In genomic region chr18:37294951-37295350, GRCh38 we compare ENCODE assay signal across 9 cellular contexts.
DNase-seq lines count a peak whose midpoint lies in the region; ATAC-seq and TF ChIP-seq lines count a peak whose summit lies in the region.
"Had no signal": no experiment of that assay in that cellular context is flagged by ENCODE, and none has a peak within 500 bp of the region (broad histone marks: within the 10 kb centered on the region; RNA-seq: fewer than 3 reads in every experiment).

No MANE protein-coding gene starts in this region.

- H3K9me3 ChIP-seq in SK-N-SH = no peaks in the 10 kb centered on the region
- H3K9me3 ChIP-seq: right atrium auricular region had no signal

- H3K27ac Mint-ChIP-seq in Calu3 (ENCODE audit: unreplicated experiment) = no peak overlapping the region

- H3K79me2 ChIP-seq in SK-N-SH (ENCODE audit: insufficient read depth) = no peaks in the 10 kb centered on the region

- peak; percentile 52 for TF ChIP-seq RAD21 in SK-N-SH (IDR thresholded peaks at IDR 0.05; ENCODE audit: low read length)

- CTCF ChIA-PET in Calu3 (lab: Charles Lee) (interaction anchor here (0.5 kb wide), 1 partner anchor 41 kb away, joined by 3 read pairs; no protein-coding TSS in a partner anchor), SK-N-SH (lab: Yijun Ruan, JAX) (interaction anchor here (0.6 to 1.2 kb wide), 4 partner anchors 17 to 345 kb away, joined by 3 to 4 read pairs (median 3); no protein-coding TSS in a partner anchor)

- no peak overlapping the region for H3K9ac ChIP-seq in SK-N-SH

- H3K9me2 ChIP-seq in SK-N-SH = no peaks in the 10 kb centered on the region

- H2AFZ ChIP-seq in SK-N-SH (ENCODE audit: low read depth) = no peak overlapping the region

- no peak overlapping the region for H3K27ac ChIP-seq in SK-N-SH (ENCODE audit: low read depth in 2 of 2, low read length in 1 of 2)
- H3K27ac ChIP-seq: right atrium auricular region had no signal

- 27% methylated on average over 4 of the region's 4 CpGs for WGBS in SK-N-SH (ENCODE audit: low lambda C conversion rate)

- H3K4me3 Mint-ChIP-seq in Calu3 (ENCODE audit: low read depth, unreplicated experiment) = no peak overlapping the region

- H3K4me1 ChIP-seq in SK-N-SH (ENCODE audit: control insufficient read depth in 1 of 2, insufficient read depth in 2 of 2, low read depth in 1 of 2, low read length in 1 of 2) = peaks cover 7 to 28% of the 10 kb centered on the region in 2 experiments; a peak in 2 of 4 replicates

- peaks cover 11% of the 10 kb centered on the region for H3K36me3 Mint-ChIP-seq in Calu3 (ENCODE audit: insufficient read depth, unreplicated experiment)

- intact Hi-C loops in Calu3 (cut with micrococcal nuclease; ENCODE audit: unreplicated experiment) = no loop called here

- no peaks in the 10 kb centered on the region for H3F3A ChIP-seq in SK-N-SH (replicated peaks; ENCODE audit: insufficient read depth)

- H3K36me3 ChIP-seq in H7 (replicated peaks; ENCODE audit: control insufficient read depth, insufficient read depth, low read length) (no peaks in the 10 kb centered on the region), SK-N-SH (replicated peaks in 1 of 2; ENCODE audit: control insufficient read depth in 1 of 2, insufficient read depth in 2 of 2, low read length in 1 of 2) (no peaks in the 10 kb centered on the region)
- H3K36me3 ChIP-seq: right atrium auricular region had no signal

- H3K9me3 Mint-ChIP-seq in Calu3 (ENCODE audit: low read depth, unreplicated experiment) = no peaks in the 10 kb centered on the region

- H3K27me3 Mint-ChIP-seq in Calu3 (ENCODE audit: unreplicated experiment) = peaks cover 25% of the 10 kb centered on the region

- no peak overlapping the region for H3K4me2 ChIP-seq in SK-N-SH

- no peak for TF ChIP-seq EP300 in SK-N-SH (IDR thresholded peaks at IDR 0.05; ENCODE audit: borderline replicate concordance in 1 of 2, low read depth in 1 of 2, low read length in 1 of 2)

- peak; percentile 41 for TF ChIP-seq CTCF in Calu3 (IDR thresholded peaks at IDR 0.05; ENCODE audit: unreplicated experiment)
- TF ChIP-seq CTCF in SK-N-SH (IDR thresholded peaks at IDR 0.05) = peak; percentile 62

- DNase-seq in Calu3 (peak; percentile 70), H7 (peak; percentile 91), SK-N-SH (no peak), iris pigment epithelial cell (ENCODE audit: low read depth) (peak; percentile 7), MV-4-11 (lab: John Stamatoyannopoulos, UW) (no peak), NCI-H345 treated with DMSO at 0.1 percent for 48 hours (lab: John Stamatoyannopoulos, UW; ENCODE audit: unreplicated experiment) (no peak)
- no peak for DNase-seq in stimulated activated naive CD4-positive, alpha-beta T cell (lab: John Stamatoyannopoulos, UW)

- no TSS peak for BruUV-seq in Calu3 (replicated peaks; lab: Mats Ljungman, UMichigan)

- H3K4me3 ChIP-seq in H7 (ENCODE audit: insufficient read depth, low read depth, low read length) (no peak overlapping the region), SK-N-SH (ENCODE audit: low read depth in 2 of 2, low read length in 1 of 2) (no peak overlapping the region)
- H3K4me3 ChIP-seq: right atrium auricular region had no signal

- peaks cover 15% of the 10 kb centered on the region for H3K4me1 Mint-ChIP-seq in Calu3 (ENCODE audit: low read depth, unreplicated experiment)

- POLR2A ChIA-PET in SK-N-SH (lab: Yijun Ruan, JAX) = no interaction called here

- H4K20me1 ChIP-seq in SK-N-SH (ENCODE audit: insufficient read depth) = no peaks in the 10 kb centered on the region

- H3K27me3 ChIP-seq in H7 (ENCODE audit: control insufficient read depth, insufficient read depth, low read length) (0 out of 2 replicates have a peak, but pooled peaks cover 1% of the 10 kb centered on the region), SK-N-SH (ENCODE audit: insufficient read depth) (no peaks in the 10 kb centered on the region; the same call in 1 of the 2 replicates)
- H3K27me3 ChIP-seq: right atrium auricular region had no signal

- no peak for ATAC-seq in GM18858 (IDR thresholded peaks at IDR 0.05; ENCODE audit: unreplicated experiment)

TF ChIP-seq in SK-N-SH, 30 proteins besides CTCF, POLR2A, EP300 and RAD21:
- TF ChIP-seq SMC3 (IDR thresholded peaks at IDR 0.05; ENCODE audit: low read depth, low read length) = peak; percentile 36
- TF ChIP-seq USF2 (IDR thresholded peaks at IDR 0.05; ENCODE audit: borderline replicate concordance, low read depth, low read length) = no peak
- no peak for TF ChIP-seq EZH2phosphoT487 (IDR thresholded peaks at IDR 0.05; ENCODE audit: borderline replicate concordance, low read depth)
- TF ChIP-seq FOXJ3 (CRISPR knock-in tag; IDR thresholded peaks at IDR 0.05) = no peak
- TF ChIP-seq RXRA (IDR thresholded peaks at IDR 0.05; ENCODE audit: borderline replicate concordance, low read depth) = no peak
- TF ChIP-seq GATA2 (CRISPR knock-in tag; IDR thresholded peaks at IDR 0.05) = no peak
- TF ChIP-seq FOSL2 (IDR thresholded peaks at IDR 0.05; ENCODE audit: borderline replicate concordance, low read depth) = no peak
TF ChIP-seq in SK-N-SH: peak in this region for 1.

Comparison
In these comparisons a context has a peak if more than half of its experiments do, and no peak if none do; other contexts are left out.
1. DNase-seq: peak in Calu3 (single experiment), H7 (single experiment) and iris pigment epithelial cell (single experiment); none in SK-N-SH (single experiment), stimulated activated naive CD4-positive, alpha-beta T cell (0 of 6), MV-4-11 (single experiment) and NCI-H345 treated with DMSO at 0.1 percent for 48 hours (single experiment).